In the genomic region with DNA sequence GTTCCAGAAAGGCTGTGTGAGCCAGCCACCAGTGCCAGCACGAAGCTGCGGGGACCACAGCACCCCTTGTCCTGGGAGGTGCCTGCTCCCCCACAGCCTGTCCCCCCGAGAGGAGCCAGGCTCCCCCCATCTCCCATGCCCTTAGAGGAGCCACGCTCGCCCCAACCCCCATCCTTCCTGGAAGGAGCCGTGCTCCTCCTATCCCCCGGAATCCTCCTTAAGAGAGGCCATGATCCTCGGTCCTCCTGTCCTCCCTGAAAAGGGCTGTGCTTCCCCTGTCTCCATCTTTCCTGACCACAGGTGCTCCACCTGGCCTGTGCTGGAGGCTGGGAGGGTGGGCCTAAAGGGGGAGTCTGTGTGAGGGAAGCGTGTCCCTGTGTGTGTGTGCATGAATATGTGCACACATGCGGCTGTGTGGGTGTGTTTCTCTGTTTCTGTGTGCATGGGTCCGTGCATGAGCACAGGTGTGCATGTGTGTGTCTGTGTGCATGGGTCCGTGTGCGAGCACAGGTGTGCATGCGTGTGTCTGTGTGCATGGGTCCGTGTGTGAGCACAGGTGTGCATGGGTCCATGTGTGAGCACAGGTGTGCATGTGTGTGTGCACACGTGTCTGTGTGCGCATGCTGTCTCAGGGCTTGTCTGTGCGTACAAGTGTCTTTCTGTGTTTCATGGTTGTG, we compare ENCODE assay signal across 11 cellular contexts.
"Had no signal": no experiment of that assay in that cellular context is flagged by ENCODE, and none has a peak within 500 bp of the region (broad histone marks: within the 10 kb centered on the region; RNA-seq: fewer than 3 reads in every experiment).

No MANE protein-coding gene starts in this region.

- FAIRE-seq: frontal cortex, small intestine had no signal

- H3K4me3 Mint-ChIP-seq: activated CD4-positive, alpha-beta T cell treated with anti-CD3 and anti-CD28 coated beads, Interleukin-2, amount 10 ng/mL, durations not matched to agents 7 days and 5 days; activated T-cell treated with anti-CD3 and anti-CD28 coated beads, Interleukin-2, amount 50 U/mL, for 72 hours; dendritic cell treated with granulocyte-macrophage colony-stimulating factor and Interleukin-4, amounts not matched to agents 40 ng/mL and 50 ng/mL, for 4 days; effector memory CD8-positive, alpha-beta T cell had no signal

- H3K27me3 ChIP-seq: breast epithelium, neutrophil had no signal

- H3K4me1 Mint-ChIP-seq: activated CD4-positive, alpha-beta T cell treated with anti-CD3 and anti-CD28 coated beads, Interleukin-2, amount 10 ng/mL, durations not matched to agents 7 days and 5 days had no signal

- H3K4me3 ChIP-seq: heart left ventricle, lung had no signal

- H3K27ac ChIP-seq: breast epithelium, heart left ventricle, neutrophil had no signal

- H3K4me1 ChIP-seq: breast epithelium had no signal

- H3K9me3 ChIP-seq: breast epithelium, heart left ventricle, neutrophil had no signal

- H3K36me3 ChIP-seq: breast epithelium, heart left ventricle, neutrophil had no signal

- H3K27ac Mint-ChIP-seq: activated CD4-positive, alpha-beta T cell treated with anti-CD3 and anti-CD28 coated beads, Interleukin-2, amount 10 ng/mL, durations not matched to agents 7 days and 5 days; activated T-cell treated with anti-CD3 and anti-CD28 coated beads, Interleukin-2, amount 50 U/mL, for 72 hours; dendritic cell treated with granulocyte-macrophage colony-stimulating factor and Interleukin-4, amounts not matched to agents 40 ng/mL and 50 ng/mL, for 4 days; effector memory CD8-positive, alpha-beta T cell had no signal

- H3K9me3 Mint-ChIP-seq: activated CD4-positive, alpha-beta T cell treated with anti-CD3 and anti-CD28 coated beads, Interleukin-2, amount 10 ng/mL, durations not matched to agents 7 days and 5 days; dendritic cell treated with granulocyte-macrophage colony-stimulating factor and Interleukin-4, amounts not matched to agents 40 ng/mL and 50 ng/mL, for 4 days; effector memory CD8-positive, alpha-beta T cell; naive B cell had no signal

- H3K27me3 Mint-ChIP-seq: activated CD4-positive, alpha-beta T cell treated with anti-CD3 and anti-CD28 coated beads, Interleukin-2, amount 10 ng/mL, durations not matched to agents 7 days and 5 days; effector memory CD8-positive, alpha-beta T cell; naive B cell had no signal
